12 cellular contexts compared by ENCODE assay signal in the genomic region with DNA sequence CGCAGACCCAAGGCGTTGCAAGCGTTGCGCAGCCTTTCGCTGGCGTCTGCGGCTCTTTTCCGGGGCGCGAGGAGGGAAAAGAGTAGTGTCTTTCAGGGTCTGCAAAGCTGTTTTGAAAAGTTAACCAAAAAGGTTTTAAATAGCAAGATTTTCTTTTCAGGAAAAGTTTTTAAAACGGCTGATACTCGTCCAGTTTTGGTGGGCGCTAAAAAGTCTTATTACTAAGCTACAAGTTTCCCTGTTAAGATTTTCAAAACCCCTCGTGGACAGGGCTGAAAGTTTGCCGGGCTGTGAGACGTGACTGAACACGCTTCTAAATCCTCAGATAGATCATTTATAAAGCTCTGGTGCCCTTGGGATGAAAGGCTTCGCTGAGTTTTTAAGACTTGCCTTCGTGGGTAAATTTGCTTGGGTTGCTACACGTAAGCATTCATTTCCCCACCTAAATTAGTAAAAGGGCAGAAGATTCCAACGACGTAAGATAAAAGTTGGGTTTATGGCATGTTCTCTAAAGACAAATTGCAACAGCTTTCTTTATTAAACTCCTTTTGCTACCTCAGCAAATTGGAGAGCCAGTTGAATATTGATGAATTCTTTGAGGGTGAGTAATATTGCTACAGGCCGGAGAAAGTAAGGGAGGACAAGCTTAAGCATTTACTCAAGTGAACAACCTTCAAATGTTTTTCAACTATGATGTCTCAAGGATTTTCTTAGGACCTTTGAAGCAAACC.
DNase-seq lines count a peak whose midpoint lies in the region; ATAC-seq and TF ChIP-seq lines count a peak whose summit lies in the region.
"Had no signal": no experiment of that assay in that cellular context is flagged by ENCODE, and none has a peak within 500 bp of the region (broad histone marks: within the 10 kb centered on the region; RNA-seq: fewer than 3 reads in every experiment).

No MANE protein-coding gene starts in this region.

- no peak overlapping the region for H3K27ac Mint-ChIP-seq in MCF 10A (ENCODE audit: low read depth, unreplicated experiment)
- H3K27ac Mint-ChIP-seq: activated B cell treated with CpG ODN at 0.5 μM for 24 hours had no signal

- in situ Hi-C loops in transverse colon (cut with MboI; ENCODE audit: low pct_ligation_motif_present in 1 of 4, low pct_unique_long_range_greater_than_20kb in 1 of 4, low sequenced_read_pairs in 3 of 4) = no loop called here

- POLR2A ChIA-PET in MCF 10A (lab: Yijun Ruan, JAX) = interaction anchor here (0.8 to 2.8 kb wide), 3 partner anchors 9 to 133 kb away, joined by 4 to 7 read pairs (median 7); no protein-coding TSS in a partner anchor

- H3K4me3 Mint-ChIP-seq in MCF 10A (ENCODE audit: unreplicated experiment) = no peak overlapping the region

- no TSS peak for BruUV-seq in MCF 10A (replicated peaks; lab: Mats Ljungman, UMichigan)

- H3K9me3 Mint-ChIP-seq in MCF 10A (ENCODE audit: unreplicated experiment) = no peaks in the 10 kb centered on the region
- H3K9me3 Mint-ChIP-seq: activated B cell treated with CpG ODN at 0.5 μM for 24 hours had no signal

- H3K4me1 ChIP-seq in breast epithelium (no peaks in the 10 kb centered on the region), iPS-15b (ENCODE audit: control insufficient read depth, insufficient read depth, low read length) (peaks cover 8% of the 10 kb centered on the region), upper lobe of left lung (peaks cover 0 to 9% (median 7%) of the 10 kb centered on the region in 4 donors), transverse colon (peaks cover 0 to 26% (median 15%) of the 10 kb centered on the region in 4 donors)

- peaks cover 13% of the 10 kb centered on the region for H3K4me1 Mint-ChIP-seq in MCF 10A (ENCODE audit: insufficient read depth, unreplicated experiment)

- peak overlapping the region; percentile 46 to 64 (median 48) for H3K4me3 ChIP-seq in breast epithelium
- peak overlapping the region; percentile 66 for H3K4me3 ChIP-seq in WI38 (ENCODE audit: low read depth, low read length)
- peak overlapping the region; percentile 43 for H3K4me3 ChIP-seq in iPS-15b (ENCODE audit: low read depth, low read length)
- H3K4me3 ChIP-seq in upper lobe of left lung = peak overlapping the region in 3 of 4 donors; percentile 27 to 56 (median 52)
- H3K4me3 ChIP-seq in transverse colon = peak overlapping the region in 2 of 4 donors; percentile 42 to 58

- peaks cover 0 to 88% of the 10 kb centered on the region in 2 donors for H3K27me3 ChIP-seq in breast epithelium
- H3K27me3 ChIP-seq in iPS-15b (ENCODE audit: control insufficient read depth, insufficient read depth, low read length) = peaks cover 27% of the 10 kb centered on the region
- H3K27me3 ChIP-seq in upper lobe of left lung = no peaks in the 10 kb centered on the region
- peaks cover 60% of the 10 kb centered on the region for H3K27me3 ChIP-seq in transverse colon

- no peak for TF ChIP-seq POLR2A in breast epithelium (IDR thresholded peaks at IDR 0.05)
- no peak for TF ChIP-seq POLR2A in upper lobe of left lung (IDR thresholded peaks at IDR 0.05)
- TF ChIP-seq POLR2A in transverse colon (IDR thresholded peaks at IDR 0.05) = no peak

- no peak for TF ChIP-seq EP300 in upper lobe of left lung (IDR thresholded peaks at IDR 0.05)
- no peak for TF ChIP-seq EP300 in transverse colon (IDR thresholded peaks at IDR 0.05; ENCODE audit: low read depth)

- no peak for DNase-seq in breast epithelium (ENCODE audit: low spot score in 2 of 2)
- no peak for DNase-seq in MCF 10A (ENCODE audit: unreplicated experiment)
- DNase-seq in upper lobe of left lung = no peak
- no peak for DNase-seq in SHP77 (lab: John Stamatoyannopoulos, UW)
- no peak for DNase-seq in transverse colon
- DNase-seq: activated B cell treated with CpG ODN at 0.5 μM for 24 hours; esophagus squamous epithelium; MV-4-11; stimulated activated CD4-positive, alpha-beta T cell treated with anti-CD3 and anti-CD28 coated beads, Interleukin-1b, Interleukin-23, amount 100 ng/mL, for 48 hours had no signal

- H3K27ac ChIP-seq in breast epithelium (no peak overlapping the region), upper lobe of left lung (no peak overlapping the region), transverse colon (peak overlapping the region in 1 of 4 donors; percentile 54)
- H3K27ac ChIP-seq: esophagus squamous epithelium had no signal

- intact Hi-C loops in breast epithelium (cut with DNase I; ENCODE audit: low total_unique reads) = no loop called here
- intact Hi-C loops in MCF 10A (cut with micrococcal nuclease) = no loop called here
- intact Hi-C loops in transverse colon (cut with DNase I; ENCODE audit: low total_unique reads) = no loop called here

- CTCF ChIA-PET in MCF 10A (lab: Yijun Ruan, JAX) = interaction anchor here (1.7 kb wide), 1 partner anchor 9 kb away, joined by 5 read pairs; no protein-coding TSS in a partner anchor

- TF ChIP-seq CTCF in breast epithelium (IDR thresholded peaks at IDR 0.05) (no peak), MCF 10A (IDR thresholded peaks at IDR 0.05; ENCODE audit: unreplicated experiment) (no peak), WI38 (IDR thresholded peaks at IDR 0.05; ENCODE audit: low read depth, low read length) (no peak), upper lobe of left lung (IDR thresholded peaks at IDR 0.05) (no peak), transverse colon (IDR thresholded peaks at IDR 0.05) (no peak)

- 57 to 61% methylated on average over 23 of the region's 23 CpGs for WGBS in upper lobe of left lung, 2 donors
- WGBS in transverse colon (ENCODE audit: low coverage in 1 of 2), 2 donors = 71% methylated on average over 23 of the region's 23 CpGs; no CpG with 5 or more reads in 1 of the 2 donors

- H3K9ac ChIP-seq in iPS-15b (ENCODE audit: low read depth, low read length) = no peak overlapping the region

- peaks cover 5% of the 10 kb centered on the region for H3K36me3 Mint-ChIP-seq in MCF 10A (ENCODE audit: insufficient read depth, unreplicated experiment)

- H3K36me3 ChIP-seq in breast epithelium = no peaks in the 10 kb centered on the region
- H3K36me3 ChIP-seq in iPS-15b (ENCODE audit: control insufficient read depth, insufficient read depth, low read length) = no peaks in the 10 kb centered on the region
- H3K36me3 ChIP-seq in upper lobe of left lung = no peaks in the 10 kb centered on the region
- H3K36me3 ChIP-seq in transverse colon = no peaks in the 10 kb centered on the region
- H3K36me3 ChIP-seq: esophagus squamous epithelium had no signal

- H3K9me3 ChIP-seq in breast epithelium = no peaks in the 10 kb centered on the region
- H3K9me3 ChIP-seq in iPS-15b (ENCODE audit: control insufficient read depth, insufficient read depth, low read length) = no peaks in the 10 kb centered on the region
- peaks cover 0 to 7% (median 0%) of the 10 kb centered on the region in 4 donors for H3K9me3 ChIP-seq in upper lobe of left lung
- no peaks in the 10 kb centered on the region for H3K9me3 ChIP-seq in transverse colon
- H3K9me3 ChIP-seq: esophagus squamous epithelium had no signal

- peaks cover 43% of the 10 kb centered on the region for H3K27me3 Mint-ChIP-seq in MCF 10A (ENCODE audit: insufficient read depth, unreplicated experiment)

- ATAC-seq in upper lobe of left lung (ENCODE audit: low FRiP score in 2 of 2) (no peak), GM18861 (IDR thresholded peaks at IDR 0.05; ENCODE audit: unreplicated experiment) (no peak)
